In genomic region chr6:36594029-36594815, GRCh38 we compare ENCODE assay signal across 8 cellular contexts. TPM values are rescaled to one million over a fixed set of nuclear protein-coding genes. Genes with fewer than 3 reads are reported as not detected.
DNase-seq lines count a peak whose midpoint lies in the region; ATAC-seq and TF ChIP-seq lines count a peak whose summit lies in the region.

TSS of gene SRSF3 (plus strand) at chr6:36594362. CDS start at chr6:36596763, 2,401 bp downstream.

- H3K27ac Mint-ChIP-seq in CD8-positive, alpha-beta T cell, result peak within 1 kb of the TSS; percentile 99
- peak within 1 kb of the TSS; percentile 99 for H3K27ac Mint-ChIP-seq in activated CD4-positive, alpha-beta memory T cell treated with anti-CD3 and anti-CD28 coated beads for 36 hours

- DNase-seq in CD8-positive, alpha-beta T cell, result peak; percentile 90 to 97 (median 94)
- DNase-seq in HK-2 (ENCODE audit: unreplicated experiment) (peak; percentile 98), NCI-H82 treated with DMSO at 0.1 percent for 48 hours (lab: John Stamatoyannopoulos, UW; ENCODE audit: unreplicated experiment) (peak; percentile 98), dorsolateral prefrontal cortex (peak; percentile 90 to 98 (median 97)), right lobe of liver (peak; percentile 97 to 98 (median 98))
- peak; percentile 97 for DNase-seq in activated CD4-positive, alpha-beta memory T cell treated with anti-CD3 and anti-CD28 coated beads for 36 hours
- peak; percentile 91 to 96 for DNase-seq in stimulated activated CD4-positive, alpha-beta T cell treated with anti-CD3 and anti-CD28 coated beads, Interleukin-4, amount 100 ng/mL, for 4 hours

- CTCF ChIA-PET in CD8-positive, alpha-beta T cell (lab: Charles Lee), result interaction anchor here (1.2 to 2.2 kb wide), 3 partner anchors 15 to 46 kb away, joined by 4 to 6 read pairs (median 6); no protein-coding TSS in a partner anchor
- CTCF ChIA-PET in activated CD4-positive, alpha-beta memory T cell treated with anti-CD3 and anti-CD28 coated beads for 36 hours (lab: Charles Lee), result interaction anchor here (1.4 kb wide), 1 partner anchor 188 kb away, joined by 3 read pairs; no protein-coding TSS in a partner anchor

- H3K4me3 ChIP-seq in CD8-positive, alpha-beta T cell (ENCODE audit: low read depth, low read length), result peak within 1 kb of the TSS; percentile 74
- H3K4me3 ChIP-seq in dorsolateral prefrontal cortex (peak within 1 kb of the TSS; percentile 53 to 99 (median 91)), right lobe of liver (peak within 1 kb of the TSS; percentile 67 to 84 (median 80))

- peaks cover 48% of the 10 kb centered on the region for H3K36me3 Mint-ChIP-seq in CD8-positive, alpha-beta T cell
- peaks cover 52% of the 10 kb centered on the region for H3K36me3 Mint-ChIP-seq in activated CD4-positive, alpha-beta memory T cell treated with anti-CD3 and anti-CD28 coated beads for 36 hours

- H3K27ac ChIP-seq in CD8-positive, alpha-beta T cell (ENCODE audit: low read depth, low read length), result peak within 1 kb of the TSS; percentile 95
- peak within 1 kb of the TSS; percentile 88 to 100 (median 99) for H3K27ac ChIP-seq in dorsolateral prefrontal cortex
- peak within 1 kb of the TSS; percentile 86 to 98 (median 97) for H3K27ac ChIP-seq in right lobe of liver

- no peaks in the 10 kb centered on the region for H3K27me3 ChIP-seq in CD8-positive, alpha-beta T cell (ENCODE audit: insufficient read depth, low read length)
- H3K27me3 ChIP-seq in dorsolateral prefrontal cortex, result no peaks in the 10 kb centered on the region
- no peaks in the 10 kb centered on the region for H3K27me3 ChIP-seq in right lobe of liver

- peak; percentile 99 for TF ChIP-seq POLR2A in right lobe of liver (IDR thresholded peaks at IDR 0.05)

- peak within 1 kb of the TSS; percentile 97 for H3K4me3 Mint-ChIP-seq in CD8-positive, alpha-beta T cell
- H3K4me3 Mint-ChIP-seq in activated CD4-positive, alpha-beta memory T cell treated with anti-CD3 and anti-CD28 coated beads for 36 hours, result peak within 1 kb of the TSS; percentile 96

- intact Hi-C loops in CD8-positive, alpha-beta T cell (cut with DNase I, micrococcal nuclease), result loop anchor here (1.0 to 10.0 kb wide), 8 partner anchors 47 to 909 kb away; partner anchors contain the start of genes FKBP5 (in 1 of the 2), KCTD20 (in 1 of the 2), PXT1 (in 1 of the 2) and STK38 (in 1 of the 2)
- intact Hi-C loops in activated CD4-positive, alpha-beta memory T cell treated with anti-CD3 and anti-CD28 coated beads for 36 hours (cut with micrococcal nuclease), result loop anchor here (1.0 to 10.0 kb wide), 7 partner anchors 47 to 581 kb away; partner anchors contain the start of genes KCTD20, MTCH1, PIM1 and PXT1
- intact Hi-C loops in dorsolateral prefrontal cortex (cut with DNase I) (loop anchor here (1.0 to 5.0 kb wide), 5 partner anchors 47 to 171 kb away; partner anchors contain the start of genes KCTD20 (in 2 of the 2), PXT1 (in 2 of the 2) and STK38 (in 2 of the 2)), right lobe of liver (cut with DNase I) (no loop called here)

- H3K4me1 ChIP-seq in CD8-positive, alpha-beta T cell (ENCODE audit: insufficient read depth, low read length), result peaks cover 42% of the 10 kb centered on the region
- peaks cover 0 to 31% (median 12%) of the 10 kb centered on the region in 4 donors for H3K4me1 ChIP-seq in right lobe of liver

- H3K9me3 Mint-ChIP-seq in CD8-positive, alpha-beta T cell, result no peaks in the 10 kb centered on the region
- H3K9me3 Mint-ChIP-seq in activated CD4-positive, alpha-beta memory T cell treated with anti-CD3 and anti-CD28 coated beads for 36 hours, result no peaks in the 10 kb centered on the region

- peak; percentile 86 for ATAC-seq in CD8-positive, alpha-beta T cell
- ATAC-seq in GM19452 (IDR thresholded peaks at IDR 0.05; ENCODE audit: unreplicated experiment) (peak; percentile 85), right lobe of liver (peak; percentile 94 to 98 (median 97))

- no peaks in the 10 kb centered on the region for H3K27me3 Mint-ChIP-seq in CD8-positive, alpha-beta T cell (ENCODE audit: low read depth)
- H3K27me3 Mint-ChIP-seq in activated CD4-positive, alpha-beta memory T cell treated with anti-CD3 and anti-CD28 coated beads for 36 hours, result peaks cover 2% of the 10 kb centered on the region

- POLR2A ChIA-PET in CD8-positive, alpha-beta T cell (lab: Charles Lee), result interaction anchor here (0.7 to 10.2 kb wide), 12 partner anchors 9 to 171 kb away, joined by 3 to 141 read pairs (median 4); partner anchors contain the start of genes KCTD20 and PXT1
- POLR2A ChIA-PET in activated CD4-positive, alpha-beta memory T cell treated with anti-CD3 and anti-CD28 coated beads for 36 hours (lab: Charles Lee), result interaction anchor here (0.6 to 8.1 kb wide), 10 partner anchors 9 to 844 kb away, joined by 3 to 73 read pairs (median 4); partner anchors contain the start of gene KCTD20

- H3K9me3 ChIP-seq in CD8-positive, alpha-beta T cell (ENCODE audit: low read length), result no peaks in the 10 kb centered on the region
- no peaks in the 10 kb centered on the region for H3K9me3 ChIP-seq in right lobe of liver

- peaks cover 26% of the 10 kb centered on the region for H3K36me3 ChIP-seq in CD8-positive, alpha-beta T cell (ENCODE audit: insufficient read depth, low read length)
- H3K36me3 ChIP-seq in right lobe of liver, result peaks cover 6 to 27% (median 18%) of the 10 kb centered on the region in 4 donors

- WGBS in right lobe of liver (ENCODE audit: insufficient coverage, low coverage, low lambda C conversion rate, missing lambda C conversion rate), result 0% methylated on average over 33 of the region's 58 CpGs

- TF ChIP-seq CTCF in CD8-positive, alpha-beta T cell (IDR thresholded peaks at IDR 0.05), result no peak
- TF ChIP-seq CTCF in dorsolateral prefrontal cortex (IDR thresholded peaks at IDR 0.05 in 54 of 56, conservative IDR thresholded peaks at IDR 0.05 in 2 of 56; ENCODE audit: low read depth in 1 of 56, partially characterized antibody in 56 of 56) (peak in 55 of 56 donors; percentile 22 to 78 (median 62)), right lobe of liver (IDR thresholded peaks at IDR 0.05) (peak; percentile 51 to 65 (median 57))

- H3K4me1 Mint-ChIP-seq in CD8-positive, alpha-beta T cell (ENCODE audit: low read depth), result peaks cover 45% of the 10 kb centered on the region
- peaks cover 27% of the 10 kb centered on the region for H3K4me1 Mint-ChIP-seq in activated CD4-positive, alpha-beta memory T cell treated with anti-CD3 and anti-CD28 coated beads for 36 hours (ENCODE audit: low read depth)

RNA-seq across cellular contexts. Expression of gene SRSF3, which starts in this region (rescaled TPM):
- total RNA-seq in CD8-positive, alpha-beta T cell, result 100 to 1,000 TPM; 620 to 627 TPM
- total RNA-seq in activated CD4-positive, alpha-beta memory T cell treated with anti-CD3 and anti-CD28 coated beads for 36 hours, result 100 to 1,000 TPM; 390 to 392 TPM
- 100 to 1,000 TPM; 108 to 194 (median 145) TPM for total RNA-seq in dorsolateral prefrontal cortex
- total RNA-seq in right lobe of liver, result 100 to 1,000 TPM in 2 of 6 experiments, 10 to 100 TPM in 4; 36.8 to 103 (median 71.4) TPM

Comparison
In these comparisons a context has a peak if more than half of its experiments do, and no peak if none do; other contexts are left out.
1. Peak in every context shown above with its lines: DNase-seq, ATAC-seq, H3K4me3 ChIP-seq and H3K27ac ChIP-seq.
2. intact Hi-C loops: an anchor here in CD8-positive, alpha-beta T cell (1.0 to 10.0 kb wide), activated CD4-positive, alpha-beta memory T cell treated with anti-CD3 and anti-CD28 coated beads for 36 hours (1.0 to 10.0 kb wide) and dorsolateral prefrontal cortex (1.0 to 5.0 kb wide); none called in right lobe of liver.